ENCODE assay signal across 8 cellular contexts in the genomic region with DNA sequence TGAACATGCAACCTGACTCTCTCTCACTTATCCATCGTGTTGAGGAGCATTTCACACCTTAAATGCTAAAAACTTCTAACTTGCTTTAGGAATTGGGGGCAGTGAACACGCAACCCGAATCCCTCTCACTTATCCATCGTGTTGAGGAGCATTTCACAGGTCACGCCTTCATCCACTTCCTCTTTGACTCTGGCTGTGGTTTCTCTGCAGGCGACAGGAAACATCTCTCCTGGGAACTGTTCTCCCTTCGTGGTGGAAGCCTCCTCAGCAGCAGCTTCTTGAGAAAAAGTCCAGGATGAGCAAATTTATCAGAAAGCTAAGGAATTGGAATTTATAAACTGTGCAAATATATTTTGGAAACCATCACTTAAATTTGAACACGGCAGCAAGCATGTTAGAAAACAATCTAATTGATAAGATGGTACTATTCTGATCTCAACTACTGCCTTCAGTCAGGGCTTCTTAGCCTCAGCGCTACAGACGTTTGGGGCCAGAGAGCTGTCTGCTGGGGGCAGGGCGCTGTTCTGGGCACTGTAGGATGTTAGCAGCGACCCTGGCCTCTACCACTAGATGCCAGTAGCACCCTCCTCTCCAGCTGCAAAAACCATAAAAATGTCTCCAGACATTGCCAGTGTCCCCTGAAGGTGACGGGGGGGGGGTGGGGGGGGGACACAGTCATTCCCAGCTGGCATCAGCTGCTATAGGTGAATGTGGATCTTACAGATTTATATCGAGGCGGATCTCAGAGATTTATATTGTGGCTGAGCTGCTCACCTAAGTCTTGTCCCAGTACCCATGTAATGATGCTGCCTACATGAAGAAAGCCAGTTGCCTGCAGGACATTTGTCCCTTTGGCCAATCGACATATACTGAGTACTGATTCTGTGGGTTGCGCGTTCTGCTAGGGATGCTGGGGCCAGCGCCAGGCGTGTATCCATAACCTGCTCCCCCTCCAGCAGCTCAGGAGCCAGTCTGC. TPM values are rescaled to one million over a fixed set of nuclear protein-coding genes. Genes with fewer than 3 reads are reported as not detected.
DNase-seq lines count a peak whose midpoint lies in the region; FAIRE-seq and TF ChIP-seq lines count a peak whose summit lies in the region.

No MANE protein-coding gene starts in this region.

- no peaks in the 10 kb centered on the region for H3K36me3 ChIP-seq in stomach

- no peak for TF ChIP-seq POLR2A in stomach (IDR thresholded peaks at IDR 0.05)

- H3K27ac ChIP-seq in HL-60 (replicated peaks) (no peak overlapping the region), stomach (no peak overlapping the region)

- peaks cover 5% of the 10 kb centered on the region for H3K36me3 Mint-ChIP-seq in endothelial cell (ENCODE audit: low read depth, unreplicated experiment)

- H3K4me1 Mint-ChIP-seq in endothelial cell (ENCODE audit: unreplicated experiment) = peaks cover 17% of the 10 kb centered on the region

- H3K27me3 Mint-ChIP-seq in endothelial cell (ENCODE audit: unreplicated experiment) = peaks cover 9% of the 10 kb centered on the region

- H3K4me3 ChIP-seq in HL-60 (replicated peaks; ENCODE audit: insufficient read depth, low read length) (no peak overlapping the region), retinal pigment epithelial cell (ENCODE audit: low read length) (no peak overlapping the region), stomach (no peak overlapping the region)

- DNase-seq in SIG-M5 treated with dmso at 0.1 percent for 504 hours (lab: John Stamatoyannopoulos, UW; ENCODE audit: unreplicated experiment) = peak; percentile 73
- DNase-seq in SIG-M5 (lab: John Stamatoyannopoulos, UW) = no peak
- DNase-seq in HL-60 (ENCODE audit: low read depth in 1 of 2, low spot score in 1 of 2) = peak in 1 of 2 experiments; percentile 74
- DNase-seq in SK-MEL-5 (ENCODE audit: low read depth, low spot score) = peak; percentile 77
- DNase-seq in endothelial cell (ENCODE audit: low spot score) = peak; percentile 51
- DNase-seq in retinal pigment epithelial cell (ENCODE audit: low read depth) = no peak
- DNase-seq in stomach = no peak
- DNase-seq in frontal cortex (ENCODE audit: low spot score in 2 of 2) = no peak

- TF ChIP-seq CTCF in HL-60 (IDR thresholded peaks at IDR 0.05; ENCODE audit: insufficient read depth, low read length) = peak; percentile 39
- TF ChIP-seq CTCF in endothelial cell (IDR thresholded peaks at IDR 0.05; ENCODE audit: unreplicated experiment) = no peak
- TF ChIP-seq CTCF in retinal pigment epithelial cell (conservative IDR thresholded peaks at IDR 0.05; ENCODE audit: low read depth, low read length) = peak; percentile 50
- no peak for TF ChIP-seq CTCF in stomach (IDR thresholded peaks at IDR 0.05)

- FAIRE-seq in frontal cortex (lab: Jason Lieb, UNC) = no peak

- no peaks in the 10 kb centered on the region for H3K9me3 Mint-ChIP-seq in endothelial cell (ENCODE audit: unreplicated experiment)

- H3K9me3 ChIP-seq in stomach = no peaks in the 10 kb centered on the region

- H3K27me3 ChIP-seq in HL-60 (ENCODE audit: insufficient read depth, poor library complexity, severe bottlenecking) = peaks cover 25% of the 10 kb centered on the region
- H3K27me3 ChIP-seq in stomach = peaks cover 0 to 22% (median 8%) of the 10 kb centered on the region in 3 donors

- intact Hi-C loops in stomach (cut with DNase I; ENCODE audit: low total_unique reads) = loop anchor here (5.0 kb wide), 1 partner anchor 116 kb away; no protein-coding TSS in a partner anchor

- peaks cover 5 to 27% (median 12%) of the 10 kb centered on the region in 4 donors for H3K4me1 ChIP-seq in stomach

- 35 to 44% (median 39%) methylated on average over 19 to 20 of the region's 20 CpGs for WGBS in stomach, 5 donors

- H3K27ac Mint-ChIP-seq in endothelial cell (ENCODE audit: unreplicated experiment) = no peak overlapping the region

- H3K4me3 Mint-ChIP-seq in endothelial cell (ENCODE audit: unreplicated experiment) = no peak overlapping the region

- TF ChIP-seq EP300 in stomach (IDR thresholded peaks at IDR 0.05) = no peak

- in situ Hi-C loops in SK-MEL-5 (cut with HindIII; ENCODE audit: low pct_unique_long_range_greater_than_20kb, low sequenced_read_pairs) = no loop called here

RNA-seq across cellular contexts. Expression of a gene that starts 26.2 kb away (rescaled TPM):
- 0.42 and 0.51 TPM in 2 replicates for total RNA-seq in SK-MEL-5 (2014; rRNA removed; shearing (Covaris generic))
- 0.29 and 0.54 TPM in 2 replicates for polyA plus RNA-seq in SK-MEL-5 (2015; cell fraction: cytosol; rRNA removed)
- 0.47 and 0.68 TPM in 2 replicates for polyA plus RNA-seq in SK-MEL-5 (2015; cell fraction: nucleus; rRNA removed)
- total RNA-seq in endothelial cell (ENCODE audit: unreplicated experiment) (0.21 TPM), stomach (not detected), frontal cortex (not detected)
- polyA plus RNA-seq in stomach = not detected

Comparison
In these comparisons a context has a peak if more than half of its experiments do, and no peak if none do; other contexts are left out.
1. DNase-seq: peak in SIG-M5 treated with dmso at 0.1 percent for 504 hours (single experiment), SK-MEL-5 (single experiment) and endothelial cell (single experiment); none in SIG-M5 (single experiment), retinal pigment epithelial cell (single experiment), stomach (single experiment) and frontal cortex (0 of 2).
2. CTCF ChIP-seq: peak in HL-60 (single experiment) and retinal pigment epithelial cell (single experiment); none in endothelial cell (single experiment) and stomach (0 of 7).